ENCODE assay signal across 22 cellular contexts in the genomic region with DNA sequence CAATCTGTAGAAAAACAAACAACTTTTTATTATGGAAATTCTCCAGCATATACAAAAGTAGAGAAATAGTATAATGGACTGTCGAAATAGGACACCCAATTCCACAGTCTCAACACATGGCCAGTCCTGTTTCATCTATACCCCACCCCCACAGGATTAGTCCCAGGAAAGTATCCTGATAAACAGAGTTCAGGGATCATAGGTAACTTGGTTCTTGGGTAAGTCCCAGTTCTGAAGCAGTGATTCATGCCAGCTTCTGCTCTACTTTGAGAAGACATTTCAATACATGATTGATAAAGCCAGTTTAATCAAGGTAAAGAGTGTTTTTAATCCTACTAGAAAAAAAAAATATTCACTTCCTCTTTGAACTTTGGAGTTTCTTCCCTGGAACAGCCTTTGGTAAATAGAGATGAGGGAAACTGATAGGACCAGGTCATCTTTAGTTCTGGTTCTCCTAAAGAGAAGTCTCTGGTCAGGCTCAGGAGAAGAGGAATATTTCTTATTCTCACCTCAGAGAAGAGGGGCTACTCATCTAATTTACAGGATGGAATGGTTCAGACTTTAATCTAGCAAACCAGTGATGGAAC.
"Had no signal": no experiment of that assay in that cellular context is flagged by ENCODE, and none has a peak within 500 bp of the region (broad histone marks: within the 10 kb centered on the region; RNA-seq: fewer than 3 reads in every experiment).

No MANE protein-coding gene starts in this region.

- H3K9me3 ChIP-seq: body of pancreas, heart right ventricle, tibial artery, uterus had no signal

- H3K4me3 ChIP-seq: body of pancreas, dorsolateral prefrontal cortex, heart right ventricle, tibial artery, uterus had no signal

- H3K27ac ChIP-seq: body of pancreas, dorsolateral prefrontal cortex, epithelial cell of prostate, heart right ventricle, tibial artery, uterus had no signal

- H3K27me3 ChIP-seq: body of pancreas, dorsolateral prefrontal cortex, heart right ventricle, tibial artery, uterus had no signal

- H3K36me3 ChIP-seq: uterus had no signal

- ATAC-seq: activated CD8-positive, alpha-beta memory T cell treated with anti-CD3 and anti-CD28 coated beads, Interleukin-2, amount 10 ng/mL, durations not matched to agents 7 days and 5 days; body of pancreas; heart right ventricle had no signal

- H3K4me1 ChIP-seq: tibial artery, uterus had no signal

- DNase-seq: activated B cell treated with CpG ODN at 0.5 μM for 24 hours; activated CD4-positive, alpha-beta memory T cell treated with anti-CD3 and anti-CD28 coated beads for 36 hours; activated CD4-positive, alpha-beta T cell treated with anti-CD3 and anti-CD28 coated beads for 4 hours; activated CD8-positive, alpha-beta memory T cell treated with anti-CD3 and anti-CD28 coated beads, Interleukin-2, amount 10 ng/mL, durations not matched to agents 7 days and 5 days; activated naive CD4-positive, alpha-beta T cell; activated naive CD8-positive, alpha-beta T cell treated with anti-CD3 and anti-CD28 coated beads for 36 hours; body of pancreas; dorsolateral prefrontal cortex; heart right ventricle; immature natural killer cell; kidney glomerular epithelial cell; mesendoderm; occipital lobe; posterior cingulate gyrus; retina; stimulated activated CD4-positive, alpha-beta T cell treated with anti-CD3 and anti-CD28 coated beads, Interleukin-12 subunit alpha, Interleukin-12 subunit beta, amount 100 ng/mL, for 4 hours; stimulated activated CD4-positive, alpha-beta T cell treated with anti-CD3 and anti-CD28 coated beads, Interleukin-1b, Interleukin-23, amount 100 ng/mL, for 48 hours; stimulated activated naive CD4-positive, alpha-beta T cell treated with Interleukin-2 at 50 U/mL for 16 hours; substantia nigra; tibial artery; uterus had no signal
